ENCODE assay signal across 8 cellular contexts in the genomic region with DNA sequence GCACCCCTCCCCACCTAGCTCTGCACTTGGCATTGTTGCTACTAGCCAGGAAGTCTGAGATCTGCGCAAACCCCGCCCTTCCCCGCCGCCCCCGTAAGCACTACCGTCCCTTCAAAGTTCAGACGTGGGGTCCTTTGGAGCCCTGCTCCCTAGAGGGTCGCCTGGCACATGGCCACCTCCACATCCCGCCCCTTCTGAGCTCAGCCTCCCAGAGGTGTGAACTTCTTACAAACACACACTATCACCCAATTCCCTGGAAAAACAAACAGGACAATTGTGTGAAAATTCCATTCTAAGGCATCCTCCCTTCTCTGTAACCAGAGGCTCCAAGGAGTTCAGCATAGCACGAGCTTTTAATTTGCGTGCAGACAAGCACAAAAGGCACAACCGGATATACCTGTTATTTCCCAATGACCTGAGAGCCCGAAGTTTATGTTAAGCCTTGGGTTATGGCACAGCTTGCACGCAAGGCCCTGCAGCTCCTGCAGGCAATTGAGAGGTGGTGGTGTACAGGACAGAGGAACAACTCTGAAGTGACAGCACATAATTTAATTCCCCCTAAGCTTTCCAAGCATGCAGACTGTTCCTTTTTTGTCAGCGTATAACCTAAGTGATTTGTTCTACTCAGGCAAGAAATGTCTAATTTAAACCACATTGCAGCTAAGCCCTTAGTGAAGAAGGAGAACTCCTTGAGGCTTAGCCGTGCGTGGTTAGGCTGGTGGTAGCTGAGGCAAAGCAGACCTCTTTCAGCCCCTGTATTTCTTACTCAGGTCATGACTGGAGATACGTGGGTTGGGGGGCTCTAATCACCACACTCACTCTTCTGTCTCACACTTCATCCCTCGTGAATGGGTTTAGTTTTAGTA. TPM values are rescaled to one million over a fixed set of nuclear protein-coding genes. Genes with fewer than 3 reads are reported as not detected.
DNase-seq lines count a peak whose midpoint lies in the region; ATAC-seq and TF ChIP-seq lines count a peak whose summit lies in the region.

No MANE protein-coding gene starts in this region.

- H3K36me3 ChIP-seq in BE2C, result no peaks in the 10 kb centered on the region

- TF ChIP-seq CTCF in BE2C (IDR thresholded peaks at IDR 0.05; ENCODE audit: low read depth, low read length), result no peak

- H3K27me3 ChIP-seq in BE2C, result peaks cover 17% of the 10 kb centered on the region

- DNase-seq in AG20443 (ENCODE audit: low spot score) (peak; percentile 56), SK-N-DZ (ENCODE audit: low spot score) (peak; percentile 44), left ventricle myocardium superior (peak; percentile 71), COR-L47 (lab: John Stamatoyannopoulos, UW) (no peak), BE2C (no peak)

- H3K9me3 ChIP-seq in BE2C, result no peaks in the 10 kb centered on the region

- no peaks in the 10 kb centered on the region for H3K4me1 ChIP-seq in BE2C

- peak; percentile 65 for ATAC-seq in GM21786 (IDR thresholded peaks at IDR 0.05; ENCODE audit: unreplicated experiment)
- peak; percentile 33 for ATAC-seq in left ventricle myocardium superior
- no peak for ATAC-seq in HG03521 (IDR thresholded peaks at IDR 0.05; ENCODE audit: unreplicated experiment)
- ATAC-seq in HG03442 (IDR thresholded peaks at IDR 0.05; ENCODE audit: unreplicated experiment), result no peak

- H3K4me3 ChIP-seq in BE2C (ENCODE audit: low read depth, low read length), result no peak overlapping the region

- intact Hi-C loops in left ventricle myocardium superior (cut with micrococcal nuclease), result no loop called here

RNA-seq across cellular contexts. Expression of a gene that starts 20.3 kb away (rescaled TPM):
- polyA plus RNA-seq in SK-N-DZ (2014; cell fraction: cytosol; rRNA removed), result 0.38 and 0.73 TPM in 2 replicates
- 0.76 and 1.0 TPM in 2 replicates for polyA plus RNA-seq in SK-N-DZ (2014; cell fraction: nucleus; rRNA removed)
- total RNA-seq in left ventricle myocardium superior, result 16.9 TPM
- not detected for polyA plus RNA-seq in BE2C (2012; ENCODE audit: insufficient read depth, insufficient read length, low read depth)

Comparison
In these comparisons a context has a peak if more than half of its experiments do, and no peak if none do; other contexts are left out.
1. DNase-seq: peak in AG20443 (single experiment), SK-N-DZ (single experiment) and left ventricle myocardium superior (single experiment); none in COR-L47 (single experiment) and BE2C (single experiment).
2. ATAC-seq: peak in GM21786 (single experiment) and left ventricle myocardium superior (single experiment); none in HG03521 (single experiment) and HG03442 (single experiment).